In genomic region chr16:69286941-69287713, GRCh38 we compare ENCODE assay signal across 8 cellular contexts. TPM values are rescaled to one million over a fixed set of nuclear protein-coding genes. Genes with fewer than 3 reads are reported as not detected.
A peak's percentile ranks its signal among the peaks of the same experiment; 100 is the strongest.
DNase-seq lines count a peak whose midpoint lies in the region; ATAC-seq and TF ChIP-seq lines count a peak whose summit lies in the region.

No MANE protein-coding gene starts in this region.

- H3K27ac ChIP-seq in OCI-LY3 (ENCODE audit: low read length), result no peak overlapping the region

- H3K9ac ChIP-seq in OCI-LY3 (ENCODE audit: low read length), result no peak overlapping the region

- DNase-seq in CMK (ENCODE audit: low read depth) (peak; percentile 14), H7 (peak; percentile 24), astrocyte of the hippocampus (ENCODE audit: low read depth, low spot score) (peak; percentile 62), immature natural killer cell (peak; percentile 53 to 64 (median 56))
- peak; percentile 6 to 22 for DNase-seq in stimulated activated CD4-positive, alpha-beta T cell treated with anti-CD3 and anti-CD28 coated beads, Interleukin-4, amount 100 ng/mL, for 48 hours (ENCODE audit: low read depth in 2 of 2)

- no peaks in the 10 kb centered on the region for H3K9me3 ChIP-seq in OCI-LY3 (ENCODE audit: insufficient read depth, low read length)

- H3K4me3 ChIP-seq in H7 (ENCODE audit: insufficient read depth, low read depth, low read length) (no peak overlapping the region), OCI-LY3 (ENCODE audit: low read length) (no peak overlapping the region)

- TF ChIP-seq CTCF in OCI-LY3 (IDR thresholded peaks at IDR 0.05; ENCODE audit: low read depth, low read length), result peak; percentile 50

- peak overlapping the region in 2 of 6 donors; percentile 72 to 73 for H3K27ac Mint-ChIP-seq in immature natural killer cell

- no peaks in the 10 kb centered on the region for H4K20me1 ChIP-seq in OCI-LY3 (ENCODE audit: insufficient read depth, low read length)

- no peak overlapping the region for H3K4me2 ChIP-seq in OCI-LY3 (ENCODE audit: low read length)

- H3K36me3 Mint-ChIP-seq in immature natural killer cell, result peaks cover 0 to 10% (median 6%) of the 10 kb centered on the region in 3 donors

- peaks cover 0 to 3% of the 10 kb centered on the region in 2 donors for H3K4me1 Mint-ChIP-seq in immature natural killer cell

- H2AFZ ChIP-seq in OCI-LY3 (ENCODE audit: low read depth, low read length), result no peak overlapping the region

- H3K36me3 ChIP-seq in H7 (replicated peaks; ENCODE audit: control insufficient read depth, insufficient read depth, low read length), result no peaks in the 10 kb centered on the region; the same call in none of the 2 replicates
- H3K36me3 ChIP-seq in OCI-LY3 (replicated peaks; ENCODE audit: low read depth, low read length), result peaks cover 2% of the 10 kb centered on the region

- H3K4me1 ChIP-seq in OCI-LY3 (ENCODE audit: low read length), result 0 out of 2 replicates have a peak, but pooled peaks cover 3% of the 10 kb centered on the region

- no peaks in the 10 kb centered on the region for H3K79me2 ChIP-seq in OCI-LY3 (ENCODE audit: low read length)

- no peaks in the 10 kb centered on the region for H3K27me3 Mint-ChIP-seq in immature natural killer cell (ENCODE audit: low read depth in 3 of 3)

- no peaks in the 10 kb centered on the region for H3K27me3 ChIP-seq in H7 (ENCODE audit: control insufficient read depth, insufficient read depth, low read length)
- no peaks in the 10 kb centered on the region for H3K27me3 ChIP-seq in OCI-LY3 (ENCODE audit: low read depth, low read length)

- ATAC-seq in GM21515 (IDR thresholded peaks at IDR 0.05; ENCODE audit: unreplicated experiment) (no peak), GM18868 (IDR thresholded peaks at IDR 0.05; ENCODE audit: unreplicated experiment) (no peak)

- no peaks in the 10 kb centered on the region for H3K9me3 Mint-ChIP-seq in immature natural killer cell

- H3K4me3 Mint-ChIP-seq in immature natural killer cell, result no peak overlapping the region

RNA-seq across cellular contexts. Expression of gene VPS4A, which starts 24.0 kb away (rescaled TPM):
- 28.2 and 33.2 TPM in 2 replicates for total RNA-seq in H7 (2014; rRNA removed; shearing (Covaris generic))
- polyA plus RNA-seq in immature natural killer cell, result 10 to 100 TPM; 26.5 to 52.0 (median 30.9) TPM

RNA-seq across cellular contexts. Expression of gene PDF, which starts 43.3 kb away (rescaled TPM):
- 23.9 and 25.3 TPM in 2 replicates for total RNA-seq in H7 (2014; rRNA removed; shearing (Covaris generic))
- polyA plus RNA-seq in immature natural killer cell, result 1 to 10 TPM; 6.3 to 10.0 (median 6.3) TPM

RNA-seq across cellular contexts. Expression of gene COG8, which starts 52.2 kb away (rescaled TPM):
- total RNA-seq in H7 (2014; rRNA removed; shearing (Covaris generic)), result 63.1 and 71.0 TPM in 2 replicates
- polyA plus RNA-seq in immature natural killer cell, result 10 to 100 TPM; 36.6 to 52.0 (median 44.4) TPM

RNA-seq across cellular contexts. Expression of gene NIP7, which starts 52.4 kb away (rescaled TPM):
- 30.7 and 31.0 TPM in 2 replicates for total RNA-seq in H7 (2014; rRNA removed; shearing (Covaris generic))
- 10 to 100 TPM; 13.0 to 24.9 (median 23.2) TPM for polyA plus RNA-seq in immature natural killer cell
